9 cellular contexts compared by ENCODE assay signal in genomic region chr18:9135081-9135911, GRCh38. TPM values are rescaled to one million over a fixed set of nuclear protein-coding genes. Genes with fewer than 3 reads are reported as not detected.
DNase-seq lines count a peak whose midpoint lies in the region; ATAC-seq, FAIRE-seq and TF ChIP-seq lines count a peak whose summit lies in the region.
"Had no signal": no experiment of that assay in that cellular context is flagged by ENCODE, and none has a peak within 500 bp of the region (broad histone marks: within the 10 kb centered on the region; RNA-seq: fewer than 3 reads in every experiment).

No MANE protein-coding gene starts in this region.

- H3K4me3 ChIP-seq in lung (peak overlapping the region; percentile 43), vagina (peak overlapping the region; percentile 75 to 80)

- FAIRE-seq in H54 (lab: Jason Lieb, UNC): no peak
- FAIRE-seq: colon had no signal

- no peak for TF ChIP-seq POLR2A in vagina (IDR thresholded peaks at IDR 0.05)
- no peak for TF ChIP-seq POLR2A in H54 (IDR thresholded peaks at IDR 0.05; ENCODE audit: low read depth, low read length)

- TF ChIP-seq CTCF in lung (IDR thresholded peaks at IDR 0.05; ENCODE audit: control extremely low read depth, extremely low read depth): no peak
- TF ChIP-seq CTCF in vagina (IDR thresholded peaks at IDR 0.05): no peak

- H3K9me3 ChIP-seq in lung (ENCODE audit: control insufficient read depth in 2 of 2, insufficient read depth in 1 of 2, low read length in 1 of 2) (no peaks in the 10 kb centered on the region), vagina (no peaks in the 10 kb centered on the region)

- H3K27me3 ChIP-seq in lung (ENCODE audit: control insufficient read depth, insufficient read depth) (no peaks in the 10 kb centered on the region), vagina (no peaks in the 10 kb centered on the region)

- H3K36me3 ChIP-seq in lung (ENCODE audit: control insufficient read depth in 2 of 2, insufficient read depth in 2 of 2, low read length in 2 of 2) (peaks cover 5 to 6% of the 10 kb centered on the region in 2 donors), vagina (no peaks in the 10 kb centered on the region)

- DNase-seq in Right ventricle myocardium superior: peak; percentile 34
- no peak for DNase-seq in Right ventricle myocardium inferior (ENCODE audit: missing footprints)
- DNase-seq in lung (ENCODE audit: low spot score): no peak
- DNase-seq in vagina (ENCODE audit: extremely low spot score in 2 of 2): no peak
- DNase-seq in posterior vena cava (ENCODE audit: low spot score): no peak
- DNase-seq in H54 (ENCODE audit: insufficient read length, low spot score): no peak

- H3K27ac ChIP-seq in angular gyrus (ENCODE audit: low read depth, low read length): peak overlapping the region; percentile 97
- H3K27ac ChIP-seq in lung (ENCODE audit: low read depth in 1 of 2, low read length in 1 of 2): peak overlapping the region; percentile 94 to 97
- H3K27ac ChIP-seq in vagina: peak overlapping the region; percentile 100

- ATAC-seq in Right ventricle myocardium superior (ENCODE audit: poor library complexity): no peak
- no peak for ATAC-seq in Right ventricle myocardium inferior
- ATAC-seq in lung (ENCODE audit: insufficient read depth, low FRiP score): no peak
- ATAC-seq in HG03095 (IDR thresholded peaks at IDR 0.05; ENCODE audit: unreplicated experiment): no peak

- H3K4me1 ChIP-seq in lung (ENCODE audit: control insufficient read depth in 2 of 2, insufficient read depth in 2 of 2, low read length in 2 of 2): peaks cover 3 to 16% of the 10 kb centered on the region in 2 donors
- peaks cover 34% of the 10 kb centered on the region for H3K4me1 ChIP-seq in vagina

- WGBS in lung, 2 donors: 59 to 60% methylated on average over 12 of the region's 12 CpGs

- intact Hi-C loops in Right ventricle myocardium superior (cut with DNase I) (loop anchor here (5.0 kb wide), 1 partner anchor 33 kb away; the partner anchor contains the start of gene NDUFV2), Right ventricle myocardium inferior (cut with DNase I) (no loop called here), vagina (cut with DNase I) (no loop called here), posterior vena cava (cut with DNase I) (loop anchor here in 1 of 2 donors (5.0 kb wide), 1 partner anchor 33 kb away; the partner anchor contains the start of gene NDUFV2)

RNA-seq across cellular contexts. Expression of gene ANKRD12, which starts 1.3 kb away (rescaled TPM):
- total RNA-seq in Right ventricle myocardium superior: 39.9 TPM
- total RNA-seq in Right ventricle myocardium inferior: 44.1 TPM
- 100 to 1,000 TPM in 1 of 2 donors, 10 to 100 TPM in 1; 52.0 to 108 TPM for total RNA-seq in lung
- polyA plus RNA-seq in lung: 10 to 100 TPM; 10.2 to 48.0 TPM
- total RNA-seq in vagina: 53.5 TPM
- total RNA-seq in posterior vena cava: 10 to 100 TPM; 81.0 to 91.9 TPM

RNA-seq across cellular contexts. Expression of gene NDUFV2, which starts 32.8 kb away (rescaled TPM):
- total RNA-seq in Right ventricle myocardium superior (521 TPM), Right ventricle myocardium inferior (533 TPM), lung (100 to 1,000 TPM; 130 to 133 TPM), vagina (75.1 TPM), posterior vena cava (100 to 1,000 TPM; 117 to 151 TPM)
- 100 to 1,000 TPM; 154 to 355 TPM for polyA plus RNA-seq in lung
